ENCODE assay signal across 13 cellular contexts in the genomic region with DNA sequence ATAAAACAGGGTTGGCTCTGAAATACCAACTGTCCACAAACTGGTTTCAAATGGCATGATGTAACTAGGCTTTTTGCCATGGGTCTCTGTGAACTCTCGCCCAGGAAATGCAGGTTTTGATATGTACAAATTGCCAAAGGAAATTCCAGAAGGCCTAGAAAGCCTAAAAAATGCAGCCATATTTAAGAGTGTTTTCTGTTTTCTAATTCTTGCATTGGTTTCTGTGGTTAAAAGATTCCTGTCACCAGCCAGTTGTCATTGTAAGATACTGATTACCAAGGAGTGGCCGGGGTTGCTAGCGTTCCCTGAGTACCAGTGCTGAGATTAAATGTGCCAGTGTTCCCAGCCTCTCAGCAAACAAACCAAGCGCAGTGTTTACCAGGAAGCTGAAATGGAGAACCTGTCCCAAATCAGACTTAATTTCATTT. TPM values are rescaled to one million over a fixed set of nuclear protein-coding genes. Genes with fewer than 3 reads are reported as not detected.
DNase-seq lines count a peak whose midpoint lies in the region; TF ChIP-seq lines count a peak whose summit lies in the region.
"Had no signal": no experiment of that assay in that cellular context is flagged by ENCODE, and none has a peak within 500 bp of the region (broad histone marks: within the 10 kb centered on the region; RNA-seq: fewer than 3 reads in every experiment).

No MANE protein-coding gene starts in this region.

- peak; percentile 35 for DNase-seq in DMS153 treated with DMSO at 0.1 percent for 48 hours (lab: John Stamatoyannopoulos, UW; ENCODE audit: unreplicated experiment)
- DNase-seq in OCI-M1 (lab: John Stamatoyannopoulos, UW), result peak; percentile 9
- peak; percentile 47 for DNase-seq in esophagus muscularis mucosa (ENCODE audit: extremely low spot score)
- peak; percentile 86 for DNase-seq in myocyte (ENCODE audit: low read depth)
- no peak for DNase-seq in endodermal cell
- DNase-seq in NCI-H146 (lab: John Stamatoyannopoulos, UW), result no peak
- no peak for DNase-seq in activated CD4-positive, alpha-beta T cell treated with anti-CD3 and anti-CD28 coated beads, Interleukin-2, amount 10 ng/mL, durations not matched to agents 7 days and 5 days
- no peak for DNase-seq in NCI-H187 (lab: John Stamatoyannopoulos, UW)
- DNase-seq: anterior cingulate cortex; CD4-positive, CD25-positive, alpha-beta regulatory T cell; KG1; stimulated activated naive CD8-positive, alpha-beta T cell treated with anti-CD3 and anti-CD28 coated beads, Interleukin-15, amount 100 ng/mL, for 72 hours; T-helper 2 cell had no signal

- H3K4me1 Mint-ChIP-seq in endodermal cell, result peaks cover 19% of the 10 kb centered on the region
- H3K4me1 Mint-ChIP-seq in activated CD4-positive, alpha-beta T cell treated with anti-CD3 and anti-CD28 coated beads, Interleukin-2, amount 10 ng/mL, durations not matched to agents 7 days and 5 days, result no peaks in the 10 kb centered on the region
- H3K4me1 Mint-ChIP-seq: CD4-positive, CD25-positive, alpha-beta regulatory T cell; stimulated activated naive CD8-positive, alpha-beta T cell treated with anti-CD3 and anti-CD28 coated beads, Interleukin-15, amount 100 ng/mL, for 72 hours had no signal

- CTCF ChIA-PET in activated CD4-positive, alpha-beta T cell treated with anti-CD3 and anti-CD28 coated beads, Interleukin-2, amount 10 ng/mL, durations not matched to agents 7 days and 5 days (lab: Charles Lee), result no interaction called here

- H3K27me3 ChIP-seq in esophagus muscularis mucosa (no peaks in the 10 kb centered on the region), endodermal cell (ENCODE audit: control insufficient read depth, insufficient read depth, low read length, poor library complexity, severe bottlenecking) (no peaks in the 10 kb centered on the region)

- TF ChIP-seq POLR2A in esophagus muscularis mucosa (IDR thresholded peaks at IDR 0.05; ENCODE audit: low read depth), result no peak

- H3K27ac ChIP-seq in esophagus muscularis mucosa (replicated peaks in 1 of 4) (no peak overlapping the region), endodermal cell (ENCODE audit: low read depth, low read length) (no peak overlapping the region)

- H3K27me3 Mint-ChIP-seq in endodermal cell (ENCODE audit: insufficient read depth), result no peaks in the 10 kb centered on the region
- H3K27me3 Mint-ChIP-seq in activated CD4-positive, alpha-beta T cell treated with anti-CD3 and anti-CD28 coated beads, Interleukin-2, amount 10 ng/mL, durations not matched to agents 7 days and 5 days, result no peaks in the 10 kb centered on the region
- H3K27me3 Mint-ChIP-seq: CD4-positive, CD25-positive, alpha-beta regulatory T cell had no signal

- no peaks in the 10 kb centered on the region for H3K36me3 Mint-ChIP-seq in endodermal cell (ENCODE audit: low read depth)
- no peaks in the 10 kb centered on the region for H3K36me3 Mint-ChIP-seq in activated CD4-positive, alpha-beta T cell treated with anti-CD3 and anti-CD28 coated beads, Interleukin-2, amount 10 ng/mL, durations not matched to agents 7 days and 5 days (ENCODE audit: low read depth)
- H3K36me3 Mint-ChIP-seq: CD4-positive, CD25-positive, alpha-beta regulatory T cell had no signal

- no peaks in the 10 kb centered on the region for H3K36me3 ChIP-seq in esophagus muscularis mucosa
- H3K36me3 ChIP-seq in endodermal cell (ENCODE audit: control insufficient read depth, insufficient read depth, low read length), result no peaks in the 10 kb centered on the region

- no peaks in the 10 kb centered on the region for H3K9me3 Mint-ChIP-seq in endodermal cell
- H3K9me3 Mint-ChIP-seq in activated CD4-positive, alpha-beta T cell treated with anti-CD3 and anti-CD28 coated beads, Interleukin-2, amount 10 ng/mL, durations not matched to agents 7 days and 5 days, result no peaks in the 10 kb centered on the region
- H3K9me3 Mint-ChIP-seq: stimulated activated naive CD8-positive, alpha-beta T cell treated with anti-CD3 and anti-CD28 coated beads, Interleukin-15, amount 100 ng/mL, for 72 hours had no signal

- TF ChIP-seq CTCF in esophagus muscularis mucosa (IDR thresholded peaks at IDR 0.05) (no peak), endodermal cell (conservative IDR thresholded peaks at IDR 0.05) (no peak)

- no peaks in the 10 kb centered on the region for H3K9me3 ChIP-seq in esophagus muscularis mucosa
- no peaks in the 10 kb centered on the region for H3K9me3 ChIP-seq in endodermal cell (ENCODE audit: control insufficient read depth, low read length)

- H3K4me3 ChIP-seq in esophagus muscularis mucosa, result no peak overlapping the region
- no peak overlapping the region for H3K4me3 ChIP-seq in endodermal cell (ENCODE audit: low read length)

- POLR2A ChIA-PET in activated CD4-positive, alpha-beta T cell treated with anti-CD3 and anti-CD28 coated beads, Interleukin-2, amount 10 ng/mL, durations not matched to agents 7 days and 5 days (lab: Charles Lee), result no interaction called here

- intact Hi-C loops in esophagus muscularis mucosa (cut with DNase I), result no loop called here

- no peak for TF ChIP-seq EP300 in esophagus muscularis mucosa (IDR thresholded peaks at IDR 0.05)

- no peak overlapping the region for H3K4me3 Mint-ChIP-seq in endodermal cell
- H3K4me3 Mint-ChIP-seq in activated CD4-positive, alpha-beta T cell treated with anti-CD3 and anti-CD28 coated beads, Interleukin-2, amount 10 ng/mL, durations not matched to agents 7 days and 5 days, result no peak overlapping the region
- H3K4me3 Mint-ChIP-seq: CD4-positive, CD25-positive, alpha-beta regulatory T cell; stimulated activated naive CD8-positive, alpha-beta T cell treated with anti-CD3 and anti-CD28 coated beads, Interleukin-15, amount 100 ng/mL, for 72 hours had no signal

- H3K4me1 ChIP-seq in esophagus muscularis mucosa (peaks cover 0 to 11% (median 5%) of the 10 kb centered on the region in 4 donors), endodermal cell (ENCODE audit: control insufficient read depth, insufficient read depth, low read length) (peaks cover 9% of the 10 kb centered on the region)

- H3K9ac ChIP-seq in endodermal cell (ENCODE audit: extremely low read depth, low read length, poor library complexity, severe bottlenecking), result no peak overlapping the region

- 86% methylated on average over 4 of the region's 4 CpGs for WGBS in esophagus muscularis mucosa
- WGBS in endodermal cell (ENCODE audit: insufficient coverage in 1 of 2, insufficient read length in 1 of 2), 2 experiments, result 93 to 100% methylated on average over 3 to 4 of the region's 4 CpGs

- no peak overlapping the region for H3K27ac Mint-ChIP-seq in endodermal cell
- H3K27ac Mint-ChIP-seq in activated CD4-positive, alpha-beta T cell treated with anti-CD3 and anti-CD28 coated beads, Interleukin-2, amount 10 ng/mL, durations not matched to agents 7 days and 5 days, result no peak overlapping the region
- H3K27ac Mint-ChIP-seq: CD4-positive, CD25-positive, alpha-beta regulatory T cell; stimulated activated naive CD8-positive, alpha-beta T cell treated with anti-CD3 and anti-CD28 coated beads, Interleukin-15, amount 100 ng/mL, for 72 hours had no signal

RNA-seq across cellular contexts. Expression of a gene that starts 53.9 kb away (rescaled TPM):
- total RNA-seq in esophagus muscularis mucosa (1,000 to 10,000 TPM in 3 of 4 donors, 100 to 1,000 TPM in 1; 821 to 1,626 (median 1,353) TPM), myocyte (13.9 and 19.6 TPM in 2 replicates), endodermal cell (10 to 100 TPM in 1 of 2 donors, 1 to 10 TPM in 1; 7.0 to 13.8 TPM)
- 65.5 TPM for polyA plus RNA-seq in myocyte (2012)
- 57.3 TPM for polyA plus RNA-seq in endodermal cell (2013, experiment 1 of 2)
- polyA plus RNA-seq in endodermal cell (2013, experiment 2 of 2), result 60.3 TPM
- not detected for total RNA-seq in activated CD4-positive, alpha-beta T cell treated with anti-CD3 and anti-CD28 coated beads, Interleukin-2, amount 10 ng/mL, durations not matched to agents 7 days and 5 days
- polyA plus RNA-seq: CD4-positive, CD25-positive, alpha-beta regulatory T cell had no signal

Comparison
In these comparisons a context has a peak if more than half of its experiments do, and no peak if none do; other contexts are left out.
1. DNase-seq: peak in DMS153 treated with DMSO at 0.1 percent for 48 hours (single experiment), OCI-M1 (single experiment), esophagus muscularis mucosa (single experiment) and myocyte (single experiment); none in endodermal cell (single experiment), NCI-H146 (single experiment), activated CD4-positive, alpha-beta T cell treated with anti-CD3 and anti-CD28 coated beads, Interleukin-2, amount 10 ng/mL, durations not matched to agents 7 days and 5 days (single experiment) and NCI-H187 (0 of 2).
2. RNA of a gene that starts 53.9 kb away (total RNA-seq): 821 to 1,626 TPM in esophagus muscularis mucosa; 13.9 to 19.6 TPM in myocyte, 7.0 to 13.8 TPM in endodermal cell and not detected in activated CD4-positive, alpha-beta T cell treated with anti-CD3 and anti-CD28 coated beads, Interleukin-2, amount 10 ng/mL, durations not matched to agents 7 days and 5 days; every median in the first group is over 10 times any median in the second.